In the genomic region with DNA sequence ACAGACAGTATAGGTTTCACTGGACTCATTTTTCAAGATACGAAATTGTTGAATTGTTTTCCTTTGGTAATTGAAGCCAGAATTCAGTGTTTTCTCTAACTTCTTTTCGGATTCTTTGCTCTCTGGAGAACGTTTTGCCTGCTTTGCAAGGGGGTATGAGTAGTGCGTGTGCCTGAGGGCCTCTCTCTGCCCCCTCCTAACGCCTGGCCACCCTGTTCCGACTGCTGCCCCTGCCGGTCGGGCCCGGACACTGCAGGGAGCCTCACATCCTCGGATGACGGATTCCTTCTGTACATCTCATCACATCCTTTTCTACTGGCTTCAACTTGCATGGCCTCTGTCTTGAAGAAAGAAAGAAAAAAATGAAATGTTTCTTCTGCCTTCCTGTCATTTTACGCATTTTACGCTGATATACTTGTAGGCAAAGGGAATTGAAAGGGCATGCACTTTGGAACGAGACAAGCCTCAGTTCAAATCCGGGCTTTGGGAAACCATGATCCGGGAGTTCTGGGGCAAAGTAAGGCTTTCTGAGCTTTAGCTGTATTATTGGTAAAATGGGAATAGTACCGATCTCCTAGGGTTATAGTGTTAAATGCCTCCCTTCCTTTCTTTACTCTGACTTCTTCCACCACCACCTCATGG, we compare ENCODE assay signal across 9 cellular contexts.
DNase-seq lines count a peak whose midpoint lies in the region; ATAC-seq and TF ChIP-seq lines count a peak whose summit lies in the region.
"Had no signal": no experiment of that assay in that cellular context is flagged by ENCODE, and none has a peak within 500 bp of the region (broad histone marks: within the 10 kb centered on the region; RNA-seq: fewer than 3 reads in every experiment).

No MANE protein-coding gene starts in this region.

- H3K27me3 ChIP-seq in brain microvascular endothelial cell (replicated peaks) = no peaks in the 10 kb centered on the region
- H3K27me3 ChIP-seq: BLaER1 treated with 17β-estradiol and CSF1 and Interleukin-3, amounts not matched to agents 10 nM and 100 nM had no signal

- H3K9me3 Mint-ChIP-seq in activated CD4-positive, alpha-beta T cell treated with anti-CD3 and anti-CD28 coated beads for 36 hours (ENCODE audit: low read depth) = peaks cover 5% of the 10 kb centered on the region

- no peak for ATAC-seq in activated CD4-positive, alpha-beta T cell treated with anti-CD3 and anti-CD28 coated beads for 36 hours
- no peak for ATAC-seq in GM21381 (IDR thresholded peaks at IDR 0.05; ENCODE audit: unreplicated experiment)

- peak; percentile 9 for DNase-seq in activated CD4-positive, alpha-beta T cell treated with anti-CD3 and anti-CD28 coated beads for 36 hours
- DNase-seq in activated CD4-positive, alpha-beta T cell treated with anti-CD3 and anti-CD28 coated beads, Interleukin-2, amount 50 U/mL, for 4 hours = no peak
- DNase-seq in brain microvascular endothelial cell = peak; percentile 69
- peak; percentile 38 for DNase-seq in inferior parietal cortex (ENCODE audit: extremely low spot score)
- no peak for DNase-seq in NCI-H1417 treated with DMSO at 0.1 percent for 48 hours (lab: John Stamatoyannopoulos, UW)
- no peak for DNase-seq in NCI-H446 treated with DMSO at 0.1 percent for 48 hours (lab: John Stamatoyannopoulos, UW)
- no peak for DNase-seq in GM13976 (ENCODE audit: low spot score)

- no peak overlapping the region for H3K27ac ChIP-seq in brain microvascular endothelial cell
- H3K27ac ChIP-seq: BLaER1 treated with 17β-estradiol and CSF1 and Interleukin-3, amounts not matched to agents 10 nM and 100 nM had no signal

- no peaks in the 10 kb centered on the region for H3K27me3 Mint-ChIP-seq in activated CD4-positive, alpha-beta T cell treated with anti-CD3 and anti-CD28 coated beads for 36 hours

- CTCF ChIA-PET in activated CD4-positive, alpha-beta T cell treated with anti-CD3 and anti-CD28 coated beads for 36 hours (lab: Charles Lee) = no interaction called here

- intact Hi-C loops in activated CD4-positive, alpha-beta T cell treated with anti-CD3 and anti-CD28 coated beads for 36 hours (cut with DNase I, micrococcal nuclease) = no loop called here

- H3K4me1 Mint-ChIP-seq in activated CD4-positive, alpha-beta T cell treated with anti-CD3 and anti-CD28 coated beads for 36 hours = peaks cover 6% of the 10 kb centered on the region

- TF ChIP-seq CTCF in brain microvascular endothelial cell (IDR thresholded peaks at IDR 0.05; ENCODE audit: low read depth, low read length, missing control alignments) (peak; percentile 98), GM13976 (IDR thresholded peaks at IDR 0.05; ENCODE audit: borderline replicate concordance, control extremely low read depth, extremely low read depth, insufficient read depth, missing control alignments) (no peak)

- peaks cover 5% of the 10 kb centered on the region for H3K36me3 Mint-ChIP-seq in activated CD4-positive, alpha-beta T cell treated with anti-CD3 and anti-CD28 coated beads for 36 hours (ENCODE audit: low read depth)

- no peak overlapping the region for H3K27ac Mint-ChIP-seq in activated CD4-positive, alpha-beta T cell treated with anti-CD3 and anti-CD28 coated beads for 36 hours

- H3K36me3 ChIP-seq in brain microvascular endothelial cell (replicated peaks) = no peaks in the 10 kb centered on the region

- POLR2A ChIA-PET in activated CD4-positive, alpha-beta T cell treated with anti-CD3 and anti-CD28 coated beads for 36 hours (lab: Charles Lee) = no interaction called here

- H3K4me3 ChIP-seq in brain microvascular endothelial cell (ENCODE audit: low read depth, low read length) = no peak overlapping the region
- H3K4me3 ChIP-seq: BLaER1 treated with 17β-estradiol and CSF1 and Interleukin-3, amounts not matched to agents 10 nM and 100 nM had no signal

- H3K4me3 Mint-ChIP-seq in activated CD4-positive, alpha-beta T cell treated with anti-CD3 and anti-CD28 coated beads for 36 hours = no peak overlapping the region

- in situ Hi-C loops in brain microvascular endothelial cell (cut with HindIII; ENCODE audit: low pct_ligation_motif_present, low sequenced_read_pairs) = no loop called here
- in situ Hi-C loops in GM13976 (cut with MboI; ENCODE audit: low sequenced_read_pairs, unreplicated experiment) = no loop called here

Comparison
In these comparisons a context has a peak if more than half of its experiments do, and no peak if none do; other contexts are left out.
1. DNase-seq: peak in activated CD4-positive, alpha-beta T cell treated with anti-CD3 and anti-CD28 coated beads for 36 hours (single experiment), brain microvascular endothelial cell (single experiment) and inferior parietal cortex (single experiment); none in activated CD4-positive, alpha-beta T cell treated with anti-CD3 and anti-CD28 coated beads, Interleukin-2, amount 50 U/mL, for 4 hours (0 of 2), NCI-H1417 treated with DMSO at 0.1 percent for 48 hours (single experiment), NCI-H446 treated with DMSO at 0.1 percent for 48 hours (single experiment) and GM13976 (single experiment).